In genomic region chr7:158830211-158830723, GRCh38 we compare ENCODE assay signal across 8 cellular contexts. TPM values are rescaled to one million over a fixed set of nuclear protein-coding genes. Genes with fewer than 3 reads are reported as not detected.
DNase-seq lines count a peak whose midpoint lies in the region; ATAC-seq, FAIRE-seq and TF ChIP-seq lines count a peak whose summit lies in the region.

No MANE protein-coding gene starts in this region.

- TF ChIP-seq CTCF in chondrocyte (IDR thresholded peaks at IDR 0.05) (no peak), mucosa of descending colon (IDR thresholded peaks at IDR 0.05) (no peak)

- no peak for TF ChIP-seq POLR2A in GM12892 (IDR thresholded peaks at IDR 0.05; ENCODE audit: low read depth, low read length)

- H3K4me3 Mint-ChIP-seq in stimulated activated naive CD8-positive, alpha-beta T cell treated with anti-CD3 and anti-CD28 coated beads, Interleukin-15, Interleukin-2, amounts not matched to agents 100 ng/mL and 50 ng/mL, for 24 hours = peak overlapping the region; percentile 82
- H3K4me3 Mint-ChIP-seq in chondrocyte (ENCODE audit: unreplicated experiment) = peak overlapping the region; percentile 81

- H3K4me3 ChIP-seq in mucosa of descending colon = peak overlapping the region; percentile 59

- no peaks in the 10 kb centered on the region for H3K9me3 Mint-ChIP-seq in stimulated activated naive CD8-positive, alpha-beta T cell treated with anti-CD3 and anti-CD28 coated beads, Interleukin-15, Interleukin-2, amounts not matched to agents 100 ng/mL and 50 ng/mL, for 24 hours
- H3K9me3 Mint-ChIP-seq in chondrocyte (ENCODE audit: low read depth) = no peaks in the 10 kb centered on the region

- no peaks in the 10 kb centered on the region for H3K36me3 ChIP-seq in mucosa of descending colon (ENCODE audit: low read depth)

- peaks cover 37% of the 10 kb centered on the region for H3K4me1 Mint-ChIP-seq in stimulated activated naive CD8-positive, alpha-beta T cell treated with anti-CD3 and anti-CD28 coated beads, Interleukin-15, Interleukin-2, amounts not matched to agents 100 ng/mL and 50 ng/mL, for 24 hours (ENCODE audit: low read depth)
- peaks cover 25% of the 10 kb centered on the region for H3K4me1 Mint-ChIP-seq in chondrocyte (ENCODE audit: low read depth)

- FAIRE-seq in GM12892 (lab: Jason Lieb, UNC) = no peak

- peaks cover 16% of the 10 kb centered on the region for H3K36me3 Mint-ChIP-seq in stimulated activated naive CD8-positive, alpha-beta T cell treated with anti-CD3 and anti-CD28 coated beads, Interleukin-15, Interleukin-2, amounts not matched to agents 100 ng/mL and 50 ng/mL, for 24 hours (ENCODE audit: low read depth)
- peaks cover 3% of the 10 kb centered on the region for H3K36me3 Mint-ChIP-seq in chondrocyte (ENCODE audit: low read depth)

- H3K27ac Mint-ChIP-seq in stimulated activated naive CD8-positive, alpha-beta T cell treated with anti-CD3 and anti-CD28 coated beads, Interleukin-15, Interleukin-2, amounts not matched to agents 100 ng/mL and 50 ng/mL, for 24 hours = peak overlapping the region; percentile 91
- peak overlapping the region; percentile 93 for H3K27ac Mint-ChIP-seq in chondrocyte (ENCODE audit: unreplicated experiment)

- no peak for DNase-seq in stimulated activated naive CD8-positive, alpha-beta T cell treated with anti-CD3 and anti-CD28 coated beads, Interleukin-15, Interleukin-2, amounts not matched to agents 100 U/mL and 50 U/mL, for 24 hours
- DNase-seq in chondrocyte (ENCODE audit: low spot score) = no peak
- DNase-seq in mucosa of descending colon = no peak
- DNase-seq in GM12892 (ENCODE audit: insufficient read length) = no peak
- DNase-seq in stimulated activated CD4-positive, alpha-beta T cell treated with anti-CD3 and anti-CD28 coated beads, Interleukin-1b, Interleukin-23, amount 100 ng/mL, for 48 hours = no peak
- DNase-seq in hippocampal formation (lab: John Stamatoyannopoulos, UW) = no peak

- H3K27me3 Mint-ChIP-seq in stimulated activated naive CD8-positive, alpha-beta T cell treated with anti-CD3 and anti-CD28 coated beads, Interleukin-15, Interleukin-2, amounts not matched to agents 100 ng/mL and 50 ng/mL, for 24 hours = no peaks in the 10 kb centered on the region
- H3K27me3 Mint-ChIP-seq in chondrocyte (ENCODE audit: low read depth) = no peaks in the 10 kb centered on the region

- no peaks in the 10 kb centered on the region for H3K9me3 ChIP-seq in mucosa of descending colon

- H3K4me1 ChIP-seq in mucosa of descending colon (ENCODE audit: low read depth) = peaks cover 17% of the 10 kb centered on the region

- intact Hi-C loops in mucosa of descending colon (cut with DNase I, micrococcal nuclease) = no loop called here

- ATAC-seq in stimulated activated naive CD8-positive, alpha-beta T cell treated with anti-CD3 and anti-CD28 coated beads, Interleukin-15, Interleukin-2, amounts not matched to agents 100 U/mL and 50 U/mL, for 24 hours = no peak
- ATAC-seq in mucosa of descending colon = no peak
- ATAC-seq in GM19328 (IDR thresholded peaks at IDR 0.05; ENCODE audit: unreplicated experiment) = no peak

RNA-seq across cellular contexts. Expression of gene ESYT2, which starts 1.0 kb away (rescaled TPM):
- total RNA-seq in chondrocyte = 87.4 to 108 TPM (median 104 TPM) in 3 replicates
- total RNA-seq in mucosa of descending colon = 10 to 100 TPM; 66.8 to 89.3 (median 69.0) TPM
- polyA plus RNA-seq in GM12892 (2012; ENCODE audit: missing spikeins) = 22.7 TPM

RNA-seq across cellular contexts. Expression of gene DYNC2I1, which starts 26.1 kb away (rescaled TPM):
- total RNA-seq in chondrocyte (17.6 to 25.4 TPM (median 18.9 TPM) in 3 replicates), mucosa of descending colon (10 to 100 TPM; 19.2 to 31.6 (median 30.8) TPM)
- 14.6 TPM for polyA plus RNA-seq in GM12892 (2012; ENCODE audit: missing spikeins)
